ENCODE assay signal across 19 cellular contexts in the genomic region with DNA sequence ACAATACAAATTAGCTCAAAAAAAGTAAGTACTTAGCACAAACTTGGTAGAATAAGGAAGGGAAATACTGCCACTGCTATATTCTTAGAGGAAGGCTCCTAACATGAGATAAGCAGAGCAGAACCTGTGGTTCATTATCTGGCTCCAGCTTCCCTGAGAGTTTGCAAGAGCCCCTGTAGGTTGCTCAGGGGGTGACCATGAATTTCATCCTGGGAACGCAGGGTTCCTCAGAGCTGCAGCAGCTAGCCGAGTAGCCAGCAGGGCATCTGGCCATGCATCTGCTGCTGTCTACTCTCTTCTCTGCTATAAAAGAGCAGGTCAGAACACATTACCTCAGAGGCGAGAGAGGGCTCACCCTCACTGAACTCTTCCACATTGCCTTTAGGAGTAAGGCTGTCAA.
DNase-seq lines count a peak whose midpoint lies in the region; FAIRE-seq and TF ChIP-seq lines count a peak whose summit lies in the region.
"Had no signal": no experiment of that assay in that cellular context is flagged by ENCODE, and none has a peak within 500 bp of the region (broad histone marks: within the 10 kb centered on the region; RNA-seq: fewer than 3 reads in every experiment).

No MANE protein-coding gene starts in this region.

- no peak overlapping the region for H2BK5ac ChIP-seq in H1 (ENCODE audit: low read depth, low read length)

- no peak overlapping the region for H3K27ac ChIP-seq in H1 (ENCODE audit: low read depth, low read length)
- H3K27ac ChIP-seq: HL-60 had no signal

- H3K18ac ChIP-seq in H1 (ENCODE audit: extremely low read depth, low read length), result no peak overlapping the region; the same call in 1 of the 2 replicates

- H3K4me1 ChIP-seq in NT2/D1 (ENCODE audit: insufficient read depth, insufficient read length) (no peaks in the 10 kb centered on the region), H1 (replicated peaks in 1 of 4; ENCODE audit: control insufficient read depth in 3 of 4, insufficient read depth in 4 of 4, low read length in 3 of 4) (peaks cover 0 to 11% (median 5%) of the 10 kb centered on the region in 4 experiments; a peak in 3 of 7 replicates)

- H2BK15ac ChIP-seq in H1 (ENCODE audit: low read length), result no peak overlapping the region

- H3K27me3 ChIP-seq in NT2/D1 (ENCODE audit: insufficient read depth, insufficient read length) (no peaks in the 10 kb centered on the region), H1 (replicated peaks in 1 of 4; ENCODE audit: control insufficient read depth in 3 of 4, extremely low read depth in 1 of 4, insufficient read depth in 3 of 4, low read length in 3 of 4) (no peaks in the 10 kb centered on the region)

- no peak for TF ChIP-seq EP300 in H1 (IDR thresholded peaks at IDR 0.05; ENCODE audit: borderline replicate concordance in 1 of 2, low read depth in 2 of 2, low read length in 2 of 2)

- peak in 1 of 3 experiments; percentile 27; a peak in 1 of 4 replicates for TF ChIP-seq CTCF in H1 (IDR thresholded peaks at IDR 0.05; ENCODE audit: control extremely low read depth in 1 of 3, insufficient read depth in 1 of 3, low read depth in 1 of 3, low read length in 3 of 3)

- no peaks in the 10 kb centered on the region for H3K23me2 ChIP-seq in H1 (ENCODE audit: low read depth, low read length)

- no peak overlapping the region for H2BK120ac ChIP-seq in H1 (replicated peaks; ENCODE audit: low read depth, low read length)

- H4K91ac ChIP-seq in H1 (replicated peaks; ENCODE audit: insufficient read length, low read length), result no peak overlapping the region

- WGBS in H1 (ENCODE audit: extremely low coverage in 1 of 2, insufficient coverage in 1 of 2, insufficient read length in 1 of 2, insufficient replicate concordance in 2 of 2, low coverage in 1 of 2, low lambda C conversion rate in 2 of 2, missing lambda C conversion rate in 1 of 2), 2 experiments, result 38% methylated on average over 3 of the region's 3 CpGs; no CpG with 5 or more reads in 1 of the 2 experiments

- peak; percentile 12 to 35; a peak in 2 of 4 replicates for TF ChIP-seq RAD21 in H1 (IDR thresholded peaks at IDR 0.05 in 1 of 2, conservative IDR thresholded peaks at IDR 0.05 in 1 of 2; ENCODE audit: low read depth in 2 of 2, low read length in 2 of 2)

- peak overlapping the region; percentile 33 for H4K5ac ChIP-seq in H1 (ENCODE audit: insufficient read length, low read depth, low read length)

- no peak overlapping the region for H3K4ac ChIP-seq in H1 (replicated peaks; ENCODE audit: insufficient read length, low read depth, low read length)

- no peak overlapping the region for H3K56ac ChIP-seq in H1 (replicated peaks; ENCODE audit: insufficient read length, low read depth, low read length)

- H3K79me1 ChIP-seq in H1 (ENCODE audit: low read depth, low read length), result no peaks in the 10 kb centered on the region

- H4K8ac ChIP-seq in H1 (ENCODE audit: extremely low read depth, insufficient read depth, low read length), result no peak overlapping the region

- no peak overlapping the region for H2AFZ ChIP-seq in H1 (ENCODE audit: low read length)

- POLR2A ChIA-PET in H1 (lab: Charles Lee; ENCODE audit: partially characterized antibody), result no interaction called here

- no peak for FAIRE-seq in H1 (lab: Jason Lieb, UNC)
- FAIRE-seq: D721Med, HTR-8/SVneo had no signal

- TF ChIP-seq POLR2A in H1 (IDR thresholded peaks at IDR 0.05; ENCODE audit: control extremely low read depth in 1 of 2, low read depth in 2 of 2, low read length in 2 of 2), result no peak

- CTCF ChIA-PET in H1 (lab: Charles Lee; ENCODE audit: partially characterized antibody), result interaction anchor here (0.6 to 1.1 kb wide), 4 partner anchors 10 to 159 kb away, joined by 3 read pairs; no protein-coding TSS in a partner anchor

- H3K4me2 ChIP-seq in H1 (ENCODE audit: insufficient read depth in 1 of 2, low read depth in 2 of 2, low read length in 2 of 2), result peak overlapping the region; percentile 18 to 41; a peak in 1 of 4 replicates

- DNase-seq in CMK (ENCODE audit: low read depth) (peak; percentile 73), NT2/D1 (ENCODE audit: low read depth, low spot score) (peak; percentile 3), H1 (ENCODE audit: low read depth in 1 of 2, low spot score in 2 of 2) (peak in 1 of 2 experiments; percentile 34), iPS-NIHi11 (ENCODE audit: low spot score) (peak; percentile 21), NCI-H526 treated with DMSO at 0.1 percent for 48 hours (lab: John Stamatoyannopoulos, UW) (no peak), T-helper 1 cell (no peak), HK-2 (ENCODE audit: unreplicated experiment) (no peak), RKO (ENCODE audit: low spot score) (no peak)
- DNase-seq: 8988T; CD4-positive, alpha-beta memory T cell; DMS79; HCEC 1CT; NCI-H1417; NCI-H187 treated with DMSO at 0.1 percent for 48 hours; NCI-H446; SIG-M5 had no signal

- H3K9me3 ChIP-seq in NT2/D1 (ENCODE audit: insufficient read depth, low read length) (peaks cover 10% of the 10 kb centered on the region; the same call in 1 of the 2 replicates), H1 (ENCODE audit: insufficient read depth in 2 of 2, low read depth in 1 of 2, low read length in 1 of 2) (peaks cover 11 to 17% of the 10 kb centered on the region in 2 experiments)

- H2BK20ac ChIP-seq in H1 (ENCODE audit: low read length), result peak overlapping the region; percentile 67; the same call in 1 of the 2 replicates

- H2AK5ac ChIP-seq in H1 (ENCODE audit: low read depth, low read length), result no peak overlapping the region

- H3K36me3 ChIP-seq in NT2/D1 (ENCODE audit: insufficient read depth, insufficient read length, low read length) (no peaks in the 10 kb centered on the region), H1 (ENCODE audit: control insufficient read depth in 2 of 4, insufficient read depth in 4 of 4, low read length in 3 of 4) (peaks cover 0 to 6% (median 2%) of the 10 kb centered on the region in 4 experiments; a peak in 2 of 8 replicates)

- no peaks in the 10 kb centered on the region for H3K79me2 ChIP-seq in H1 (ENCODE audit: control insufficient read depth in 1 of 2, insufficient read depth in 2 of 2, low read length in 2 of 2)

- no peak overlapping the region for H3K4me3 ChIP-seq in NT2/D1 (ENCODE audit: insufficient read length, low read depth)
- H3K4me3 ChIP-seq in H1 (ENCODE audit: extremely low read depth in 1 of 4, insufficient read depth in 2 of 4, low read depth in 3 of 4, low read length in 4 of 4), result no peak overlapping the region

- H3K23ac ChIP-seq in H1 (ENCODE audit: insufficient read length), result no peak overlapping the region

- no peak overlapping the region for H2BK12ac ChIP-seq in H1 (ENCODE audit: low read depth, low read length)

- no peak overlapping the region for H3K14ac ChIP-seq in H1 (ENCODE audit: insufficient read length)

- H3K9ac ChIP-seq in NT2/D1 (ENCODE audit: insufficient read length, low read depth), result no peak overlapping the region
- no peak overlapping the region for H3K9ac ChIP-seq in H1 (replicated peaks in 1 of 4; ENCODE audit: extremely low read depth in 1 of 4, low read depth in 3 of 4, low read length in 3 of 4)

- no peaks in the 10 kb centered on the region for H4K20me1 ChIP-seq in H1 (replicated peaks in 1 of 2; ENCODE audit: control insufficient read depth in 1 of 2, insufficient read depth in 2 of 2, low read length in 2 of 2)

TF ChIP-seq in H1, 55 proteins besides CTCF, POLR2A, EP300 and RAD21 (continues in another document):
- TF ChIP-seq FOSL1 (IDR thresholded peaks at IDR 0.05; ENCODE audit: insufficient read depth, low read depth, low read length), result no peak
- TF ChIP-seq KDM4A (IDR thresholded peaks at IDR 0.05; ENCODE audit: low read depth, low read length, severe bottlenecking), result no peak
- TF ChIP-seq SP4 (IDR thresholded peaks at IDR 0.05; ENCODE audit: low read length), result no peak

Comparison
In these comparisons a context has a peak if more than half of its experiments do, and no peak if none do; other contexts are left out.
1. DNase-seq: peak in CMK (single experiment), NT2/D1 (single experiment) and iPS-NIHi11 (single experiment); none in NCI-H526 treated with DMSO at 0.1 percent for 48 hours (single experiment), T-helper 1 cell (0 of 5), HK-2 (single experiment) and RKO (single experiment).